ENCODE assay signal across 6 cellular contexts in the genomic region with DNA sequence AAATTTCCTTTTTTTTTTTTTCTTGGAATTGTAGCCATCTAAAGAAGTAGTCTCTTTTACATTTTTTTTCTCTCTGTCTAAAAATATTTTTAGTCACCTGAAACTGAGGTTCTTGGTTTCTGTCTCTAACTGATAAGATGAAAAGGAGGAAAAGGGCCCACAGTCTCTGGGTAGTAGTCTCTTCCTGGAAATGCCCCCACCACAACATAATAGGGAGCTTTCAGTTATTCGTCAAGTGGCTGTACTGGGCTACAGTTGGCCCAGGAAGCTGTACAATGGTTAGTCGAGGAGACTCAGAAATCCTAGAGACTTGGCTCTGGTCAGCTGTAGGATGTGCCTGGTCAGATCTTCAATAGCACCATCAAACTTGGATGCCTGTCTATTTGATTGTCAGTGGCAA.
"Had no signal": no experiment of that assay in that cellular context is flagged by ENCODE, and none has a peak within 500 bp of the region (broad histone marks: within the 10 kb centered on the region; RNA-seq: fewer than 3 reads in every experiment).

No MANE protein-coding gene starts in this region.

- DNase-seq: H9, HCEC 1CT, KG1 had no signal

- H2AFZ ChIP-seq: GM23338 had no signal

- H3K4me3 ChIP-seq: GM23338 had no signal

- ATAC-seq: GM23338, HepG2 had no signal

- H3K27ac ChIP-seq: HL-60 had no signal

- H3K4me2 ChIP-seq: GM23338 had no signal
